21 cellular contexts compared by ENCODE assay signal in genomic region chr5:65015767-65016166, GRCh38.
DNase-seq lines count a peak whose midpoint lies in the region; ATAC-seq, FAIRE-seq and TF ChIP-seq lines count a peak whose summit lies in the region.
"Had no signal": no experiment of that assay in that cellular context is flagged by ENCODE, and none has a peak within 500 bp of the region (broad histone marks: within the 10 kb centered on the region; RNA-seq: fewer than 3 reads in every experiment).

No MANE protein-coding gene starts in this region.

- H3K4me3 ChIP-seq in left ventricle myocardium inferior (no peak overlapping the region), right cardiac atrium (ENCODE audit: low read length) (no peak overlapping the region), endodermal cell (ENCODE audit: low read length) (peak overlapping the region; percentile 43), stomach smooth muscle (ENCODE audit: low read length in 2 of 2) (no peak overlapping the region), WERI-Rb-1 (ENCODE audit: low read depth, low read length) (no peak overlapping the region)
- H3K4me3 ChIP-seq: BLaER1 treated with 17β-estradiol and CSF1 and Interleukin-3, amounts not matched to agents 10 nM and 100 nM; SJCRH30 had no signal

- no peak for DNase-seq in left ventricle myocardium inferior
- DNase-seq in right cardiac atrium, result no peak
- DNase-seq in endodermal cell, result no peak
- no peak for DNase-seq in neural crest cell (ENCODE audit: low read depth, low spot score)
- no peak for DNase-seq in WERI-Rb-1
- DNase-seq in frontal cortex (ENCODE audit: low spot score in 2 of 2), result no peak
- no peak for DNase-seq in RPMI8226
- DNase-seq: CD8-positive, alpha-beta memory T cell; H7; HFFc6; IMR-90; NCI-H1436; NCI-H2029; NCI-H2171 treated with DMSO at 0.1 percent for 48 hours; NCI-H446 treated with DMSO at 0.1 percent for 48 hours; NCI-H748 treated with DMSO at 0.1 percent for 48 hours; SJCRH30 had no signal

- H3K4me1 Mint-ChIP-seq in endodermal cell (peaks cover 25% of the 10 kb centered on the region), neural crest cell (peaks cover 31% of the 10 kb centered on the region)

- 83% methylated on average over 3 of the region's 3 CpGs for WGBS in right cardiac atrium
- 74 to 100% methylated on average over 1 to 3 of the region's 3 CpGs for WGBS in endodermal cell (ENCODE audit: insufficient coverage in 1 of 2, insufficient read length in 1 of 2), 2 experiments

- H3K9me3 ChIP-seq in left ventricle myocardium inferior (replicated peaks), result no peaks in the 10 kb centered on the region
- H3K9me3 ChIP-seq in right cardiac atrium (ENCODE audit: control insufficient read depth, low read length), result no peaks in the 10 kb centered on the region
- no peaks in the 10 kb centered on the region for H3K9me3 ChIP-seq in endodermal cell (ENCODE audit: control insufficient read depth, low read length)
- H3K9me3 ChIP-seq in stomach smooth muscle (ENCODE audit: control insufficient read depth in 2 of 2, low read length in 2 of 2), result no peaks in the 10 kb centered on the region
- H3K9me3 ChIP-seq in WERI-Rb-1 (ENCODE audit: severe bottlenecking), result no peaks in the 10 kb centered on the region
- H3K9me3 ChIP-seq: BLaER1 treated with 17β-estradiol and CSF1 and Interleukin-3, amounts not matched to agents 10 nM and 100 nM; SJCRH30 had no signal

- peaks cover 10% of the 10 kb centered on the region for H3K36me3 Mint-ChIP-seq in endodermal cell (ENCODE audit: low read depth)
- H3K36me3 Mint-ChIP-seq in neural crest cell (ENCODE audit: low read depth), result no peaks in the 10 kb centered on the region

- H3K4me1 ChIP-seq in left ventricle myocardium inferior, result peaks cover 46% of the 10 kb centered on the region
- peaks cover 2% of the 10 kb centered on the region for H3K4me1 ChIP-seq in right cardiac atrium (ENCODE audit: control insufficient read depth, insufficient read depth, low read length)
- peaks cover 10% of the 10 kb centered on the region for H3K4me1 ChIP-seq in endodermal cell (ENCODE audit: control insufficient read depth, insufficient read depth, low read length)
- H3K4me1 ChIP-seq in stomach smooth muscle (ENCODE audit: control insufficient read depth, insufficient read depth, low read length), result peaks cover 30% of the 10 kb centered on the region
- H3K4me1 ChIP-seq: SJCRH30 had no signal

- no peak for ATAC-seq in right cardiac atrium

- no peak for FAIRE-seq in frontal cortex (lab: Jason Lieb, UNC)
- FAIRE-seq: D721Med had no signal

- intact Hi-C loops in left ventricle myocardium inferior (cut with micrococcal nuclease) (no loop called here), right cardiac atrium (cut with DNase I) (no loop called here)

- H3K9me3 Mint-ChIP-seq in endodermal cell (no peaks in the 10 kb centered on the region), neural crest cell (no peaks in the 10 kb centered on the region)
- H3K9me3 Mint-ChIP-seq: CD8-positive, alpha-beta memory T cell; HFFc6 had no signal

- H3K27me3 Mint-ChIP-seq in endodermal cell (ENCODE audit: insufficient read depth) (no peaks in the 10 kb centered on the region), neural crest cell (ENCODE audit: low read depth) (no peaks in the 10 kb centered on the region)
- H3K27me3 Mint-ChIP-seq: CD8-positive, alpha-beta memory T cell had no signal

- TF ChIP-seq CTCF in left ventricle myocardium inferior (IDR thresholded peaks at IDR 0.05; ENCODE audit: borderline replicate concordance) (no peak), endodermal cell (conservative IDR thresholded peaks at IDR 0.05) (no peak), neural crest cell (conservative IDR thresholded peaks at IDR 0.05) (no peak), WERI-Rb-1 (IDR thresholded peaks at IDR 0.05; ENCODE audit: low read depth, low read length) (no peak)

- H3K27ac ChIP-seq in left ventricle myocardium inferior (replicated peaks) (peak overlapping the region; percentile 20), right cardiac atrium (ENCODE audit: low read length) (no peak overlapping the region), endodermal cell (ENCODE audit: low read depth, low read length) (no peak overlapping the region), stomach smooth muscle (ENCODE audit: low read length) (peak overlapping the region; percentile 8), WERI-Rb-1 (no peak overlapping the region)
- H3K27ac ChIP-seq: BLaER1 treated with 17β-estradiol and CSF1 and Interleukin-3, amounts not matched to agents 10 nM and 100 nM; HL-60; SJCRH30 had no signal

- H3K27ac Mint-ChIP-seq in endodermal cell (no peak overlapping the region), neural crest cell (ENCODE audit: unreplicated experiment) (peak overlapping the region; percentile 8)
- H3K27ac Mint-ChIP-seq: CD8-positive, alpha-beta memory T cell had no signal

- no peak overlapping the region for H3K9ac ChIP-seq in endodermal cell (ENCODE audit: extremely low read depth, low read length, poor library complexity, severe bottlenecking)
- no peak overlapping the region for H3K9ac ChIP-seq in stomach smooth muscle (ENCODE audit: low read length in 2 of 2)
- H3K9ac ChIP-seq: BLaER1 treated with 17β-estradiol and CSF1 and Interleukin-3, amounts not matched to agents 10 nM and 100 nM had no signal

- no peak overlapping the region for H3K4me3 Mint-ChIP-seq in endodermal cell
- H3K4me3 Mint-ChIP-seq in neural crest cell, result no peak overlapping the region
- H3K4me3 Mint-ChIP-seq: CD8-positive, alpha-beta memory T cell; HFFc6 had no signal

- no peaks in the 10 kb centered on the region for H3K36me3 ChIP-seq in left ventricle myocardium inferior
- H3K36me3 ChIP-seq in endodermal cell (ENCODE audit: control insufficient read depth, insufficient read depth, low read length), result peaks cover 13% of the 10 kb centered on the region
- H3K36me3 ChIP-seq in stomach smooth muscle (ENCODE audit: control insufficient read depth in 2 of 2, insufficient read depth in 2 of 2, low read length in 2 of 2), result no peaks in the 10 kb centered on the region
- no peaks in the 10 kb centered on the region for H3K36me3 ChIP-seq in WERI-Rb-1
- H3K36me3 ChIP-seq: SJCRH30 had no signal

- H3K27me3 ChIP-seq in left ventricle myocardium inferior (ENCODE audit: low read depth) (no peaks in the 10 kb centered on the region), right cardiac atrium (ENCODE audit: control insufficient read depth, insufficient read depth) (no peaks in the 10 kb centered on the region), endodermal cell (ENCODE audit: control insufficient read depth, insufficient read depth, low read length, poor library complexity, severe bottlenecking) (no peaks in the 10 kb centered on the region), stomach smooth muscle (ENCODE audit: control insufficient read depth in 1 of 2, insufficient read depth in 2 of 2, low read length in 2 of 2) (no peaks in the 10 kb centered on the region), WERI-Rb-1 (ENCODE audit: insufficient read depth, low read depth, severe bottlenecking) (no peaks in the 10 kb centered on the region)
- H3K27me3 ChIP-seq: BLaER1 treated with 17β-estradiol and CSF1 and Interleukin-3, amounts not matched to agents 10 nM and 100 nM; SJCRH30 had no signal

Comparison
In these comparisons a context has a peak if more than half of its experiments do, and no peak if none do; other contexts are left out.
1. H3K27ac ChIP-seq: peak in left ventricle myocardium inferior (single experiment) and stomach smooth muscle (single experiment); none in right cardiac atrium (single experiment), endodermal cell (single experiment) and WERI-Rb-1 (single experiment).